ENCODE assay signal across 13 cellular contexts in the genomic region with DNA sequence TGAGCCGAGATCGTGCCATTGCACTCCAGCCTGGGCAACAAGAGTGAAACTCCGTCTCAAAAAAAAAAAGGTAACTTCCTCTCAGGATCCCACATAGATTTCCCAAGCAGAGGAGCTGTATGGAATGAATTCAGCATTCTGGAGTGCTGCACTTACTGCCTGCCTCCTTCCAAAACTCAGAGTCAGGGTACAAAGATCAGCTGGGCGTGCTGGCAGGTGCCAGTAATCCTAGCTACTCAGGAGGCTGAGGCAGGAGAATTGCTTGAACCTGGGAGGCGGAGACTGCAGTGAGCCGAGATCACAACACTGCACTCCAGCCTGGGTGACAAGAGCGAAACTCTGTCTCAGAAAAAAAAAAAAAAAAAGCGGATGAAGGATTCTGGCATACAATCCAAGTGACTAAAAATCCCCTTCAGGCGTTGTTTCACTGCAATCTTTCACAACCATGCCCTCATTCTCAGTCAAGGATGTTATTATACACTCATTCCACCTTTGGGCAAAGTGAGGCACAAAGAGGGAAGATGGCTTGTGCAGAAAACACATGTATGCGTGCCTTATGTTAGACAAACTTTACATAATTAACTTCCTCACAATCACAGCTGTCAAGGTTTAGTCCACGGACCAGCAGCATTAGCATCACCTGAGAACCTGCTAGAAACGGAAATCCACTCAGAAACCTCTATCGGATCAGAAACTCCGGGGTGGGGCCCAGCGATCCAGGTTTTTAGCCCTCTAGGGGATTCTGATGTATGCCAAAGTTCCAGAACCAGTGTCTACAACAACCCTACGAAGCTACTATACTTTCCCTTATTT. TPM values are rescaled to one million over a fixed set of nuclear protein-coding genes. Genes with fewer than 3 reads are reported as not detected.
DNase-seq lines count a peak whose midpoint lies in the region; ATAC-seq, FAIRE-seq and TF ChIP-seq lines count a peak whose summit lies in the region.
"Had no signal": no experiment of that assay in that cellular context is flagged by ENCODE, and none has a peak within 500 bp of the region (broad histone marks: within the 10 kb centered on the region; RNA-seq: fewer than 3 reads in every experiment).

No MANE protein-coding gene starts in this region.

- H3K4me1 Mint-ChIP-seq in activated T-cell treated with anti-CD3 and anti-CD28 coated beads, Interleukin-2, amount 50 U/mL, for 4 hours (ENCODE audit: low read depth) = peaks cover 32% of the 10 kb centered on the region
- H3K4me1 Mint-ChIP-seq in memory B cell = peaks cover 27% of the 10 kb centered on the region

- H3K9me3 Mint-ChIP-seq in activated T-cell treated with anti-CD3 and anti-CD28 coated beads, Interleukin-2, amount 50 U/mL, for 4 hours = no peaks in the 10 kb centered on the region
- no peaks in the 10 kb centered on the region for H3K9me3 Mint-ChIP-seq in memory B cell
- H3K9me3 Mint-ChIP-seq: activated CD4-positive, alpha-beta memory T cell treated with anti-CD3 and anti-CD28 coated beads, Interleukin-2, amount 10 ng/mL, durations not matched to agents 7 days and 5 days; activated naive CD8-positive, alpha-beta T cell treated with anti-CD3 and anti-CD28 coated beads, Interleukin-2, amount 10 ng/mL, durations not matched to agents 7 days and 5 days had no signal

- no peak for TF ChIP-seq EP300 in K562 (IDR thresholded peaks at IDR 0.05; ENCODE audit: low read length)

- H2AFZ ChIP-seq in K562 (ENCODE audit: low read depth, low read length) = peak overlapping the region; percentile 93; the same call in 1 of the 2 replicates

- ATAC-seq in activated T-cell treated with anti-CD3 and anti-CD28 coated beads, Interleukin-2, amount 50 U/mL, for 4 hours = no peak
- ATAC-seq in K562 = no peak
- peak; percentile 28 for ATAC-seq in memory B cell (ENCODE audit: low read depth)
- no peak for ATAC-seq in activated CD4-positive, CD25-positive, alpha-beta regulatory T cell treated with anti-CD3 and anti-CD28 coated beads, Interleukin-2, amount 50 U/mL, for 24 hours

- no peaks in the 10 kb centered on the region for H4K20me1 ChIP-seq in K562 (replicated peaks; ENCODE audit: control insufficient read depth, insufficient read depth, low read length)

- H3K4me2 ChIP-seq in K562 (ENCODE audit: insufficient read depth, low read length) = no peak overlapping the region

- H3K36me3 ChIP-seq in K562 (ENCODE audit: control insufficient read depth, insufficient read depth, low read length) = peaks cover 20% of the 10 kb centered on the region; the same call in 2 of the 3 replicates

- no peak for TF ChIP-seq RAD21 in K562 (CRISPR knock-in tag; conservative IDR thresholded peaks at IDR 0.05 in 1 of 2, IDR thresholded peaks at IDR 0.05 in 1 of 2)

- H3K36me3 Mint-ChIP-seq in activated T-cell treated with anti-CD3 and anti-CD28 coated beads, Interleukin-2, amount 50 U/mL, for 4 hours (ENCODE audit: insufficient read depth) = peaks cover 8% of the 10 kb centered on the region
- H3K36me3 Mint-ChIP-seq in memory B cell = peaks cover 8% of the 10 kb centered on the region

- DNase-seq in activated T-cell treated with anti-CD3 and anti-CD28 coated beads, Interleukin-2, amount 50 U/mL, for 4 hours = no peak
- DNase-seq in activated T-cell treated with anti-CD3 and anti-CD28 coated beads for 4 hours (no peak), K562 (ENCODE audit: extremely low read depth in 1 of 4, low spot score in 3 of 4) (no peak), memory B cell (ENCODE audit: low spot score in 2 of 2) (no peak), NCI-H1436 treated with DMSO at 0.1 percent for 48 hours (lab: John Stamatoyannopoulos, UW) (no peak), KG1 (lab: John Stamatoyannopoulos, UW) (no peak), T-helper 9 cell (no peak)
- DNase-seq: activated CD4-positive, alpha-beta memory T cell treated with anti-CD3 and anti-CD28 coated beads, Interleukin-2, amount 10 ng/mL, durations not matched to agents 7 days and 5 days; activated naive CD8-positive, alpha-beta T cell treated with anti-CD3 and anti-CD28 coated beads, Interleukin-2, amount 10 ng/mL, durations not matched to agents 7 days and 5 days; DMS153; NCI-H345 had no signal

- peak overlapping the region; percentile 98 for H3K27ac Mint-ChIP-seq in memory B cell

- POLR2A ChIA-PET in K562 (lab: Yijun Ruan, JAX) = interaction anchor here (0.6 kb wide), 1 partner anchor 53 kb away, joined by 3 read pairs; no protein-coding TSS in a partner anchor

- no peaks in the 10 kb centered on the region for H3K9me1 ChIP-seq in K562 (ENCODE audit: control insufficient read depth, insufficient read depth, low read length)

- peak overlapping the region; percentile 98 for H3K4me3 Mint-ChIP-seq in activated T-cell treated with anti-CD3 and anti-CD28 coated beads, Interleukin-2, amount 50 U/mL, for 4 hours
- H3K4me3 Mint-ChIP-seq in memory B cell = peak overlapping the region; percentile 99

- BruUV-seq in K562 (replicated peaks; lab: Mats Ljungman, UMichigan) = no TSS peak

- in situ Hi-C loops in K562 (cut with MboI) = no loop called here

- no peaks in the 10 kb centered on the region for H3K9me3 ChIP-seq in K562 (replicated peaks; ENCODE audit: control insufficient read depth, insufficient read depth, low read depth, low read length)
- H3K9me3 ChIP-seq: HAP-1 had no signal

- intact Hi-C loops in K562 (cut with micrococcal nuclease) = no loop called here

- H3K4me3 ChIP-seq in K562 = no peak overlapping the region

- no peak for TF ChIP-seq CTCF in K562 (IDR thresholded peaks at IDR 0.05 in 2 of 3, conservative IDR thresholded peaks at IDR 0.05 in 1 of 3; ENCODE audit: insufficient read depth in 2 of 3, low read depth in 1 of 3, low read length in 3 of 3)

- CTCF ChIA-PET in K562 (lab: Yijun Ruan, JAX; ENCODE audit: low intra/inter-chr PET ratio) = interaction anchor here (1.2 kb wide), 1 partner anchor 24 kb away, joined by 3 read pairs; no protein-coding TSS in a partner anchor

- 0 out of 4 replicates have a peak overlapping the region, but pooled peaks of 1 of the 2 experiments have one; percentile 26 for H3K9ac ChIP-seq in K562 (ENCODE audit: insufficient read depth in 1 of 2, low read depth in 2 of 2, low read length in 2 of 2)

- no peaks in the 10 kb centered on the region for H3K27me3 Mint-ChIP-seq in activated T-cell treated with anti-CD3 and anti-CD28 coated beads, Interleukin-2, amount 50 U/mL, for 4 hours (ENCODE audit: low read depth)
- H3K27me3 Mint-ChIP-seq in memory B cell = no peaks in the 10 kb centered on the region
- H3K27me3 Mint-ChIP-seq: activated CD4-positive, alpha-beta memory T cell treated with anti-CD3 and anti-CD28 coated beads, Interleukin-2, amount 10 ng/mL, durations not matched to agents 7 days and 5 days; activated naive CD8-positive, alpha-beta T cell treated with anti-CD3 and anti-CD28 coated beads, Interleukin-2, amount 10 ng/mL, durations not matched to agents 7 days and 5 days had no signal

- no peak for FAIRE-seq in K562 (lab: Jason Lieb, UNC)

- peaks cover 10 to 27% of the 10 kb centered on the region in 2 experiments; a peak in 4 of 5 replicates for H3K4me1 ChIP-seq in K562 (replicated peaks in 1 of 2; ENCODE audit: control insufficient read depth in 2 of 2, insufficient read depth in 2 of 2, low read length in 2 of 2)

- TF ChIP-seq POLR2A in K562 (conservative IDR thresholded peaks at IDR 0.05) = no peak

- H3K79me2 ChIP-seq in K562 (ENCODE audit: control insufficient read depth, insufficient read depth, low read length) = peaks cover 14% of the 10 kb centered on the region

- no peak overlapping the region for H3K27ac ChIP-seq in K562 (ENCODE audit: extremely low read depth, low read depth, low read length)

- no peaks in the 10 kb centered on the region for H3K27me3 ChIP-seq in K562 (ENCODE audit: control insufficient read depth in 2 of 2, insufficient read depth in 2 of 2, low read length in 2 of 2)

- whole genome bisulfite sequencing in K562 (ENCODE audit: insufficient coverage, low coverage, missing lambda C conversion rate) = 58% methylated on average over 9 of the region's 16 CpGs

RNA-seq across cellular contexts. Expression of a gene that starts 1.1 kb away (rescaled TPM):
- total RNA-seq in activated T-cell treated with anti-CD3 and anti-CD28 coated beads, Interleukin-2, amount 50 U/mL, for 4 hours = 10 to 100 TPM; 58.7 to 66.4 (median 65.2) TPM
- total RNA-seq in K562 (2011; cell fraction: chromatin; rRNA removed; ENCODE audit: low replicate concordance) = 24.1 and 61.4 TPM in 2 replicates
- 43.3 and 44.0 TPM in 2 replicates for total RNA-seq in K562 (2011; cell fraction: nucleolus; rRNA removed)
- total RNA-seq in K562 (2011; cell fraction: nucleoplasm; rRNA removed) = 30.8 and 31.2 TPM in 2 replicates
- total RNA-seq in K562 (2014; rRNA removed) = 40.9 and 42.2 TPM in 2 replicates
- 8.4 and 13.9 TPM in 2 replicates for total RNA-seq in K562 (2014; rRNA removed; fragmentation: Illumina TruSeq; extraction: Trizol)
- 29.1 and 33.7 TPM in 2 replicates for total RNA-seq in K562 (2015; rRNA removed; fragmentation: Illumina TruSeq; extraction: Trizol)
- total RNA-seq in K562 (2021) = 26.8 and 28.5 TPM in 2 replicates
- polyA plus RNA-seq in K562 (2011; rRNA removed) = 17.2 and 19.8 TPM in 2 replicates
- 19.6 and 24.7 TPM in 2 replicates for polyA plus RNA-seq in K562 (2011; cell fraction: cytosol; rRNA removed)
- polyA plus RNA-seq in K562 (2011; cell fraction: nucleus; rRNA removed) = 38.3 and 48.3 TPM in 2 replicates
- polyA plus RNA-seq in K562 (2012) = 25.1 and 27.1 TPM in 2 replicates
- polyA plus RNA-seq in K562 (2014; fragmentation: Illumina TruSeq; extraction: Trizol) = 33.6 and 34.3 TPM in 2 replicates
- polyA plus RNA-seq in K562 (2014; fragmentation: Nextera tagmentation; extraction: Ambion mirVana) = 10 to 100 TPM in 1 of 2 experiments, 1 to 10 TPM in 1; 2.8 to 10.5 TPM
- 40.8 and 41.4 TPM in 2 replicates for polyA plus RNA-seq in K562 (2014; rRNA removed)
- polyA minus RNA-seq in K562 (2011; rRNA and poly(A)+ RNA removed) = 7.3 and 8.8 TPM in 2 replicates
- polyA minus RNA-seq in K562 (2011; cell fraction: cytosol; rRNA and poly(A)+ RNA removed) = 8.7 and 12.7 TPM in 2 replicates
- polyA minus RNA-seq in K562 (2011; cell fraction: nucleus; rRNA and poly(A)+ RNA removed) = 7.2 and 10.0 TPM in 2 replicates

RNA-seq across cellular contexts. Expression of a gene that starts 9.6 kb away (rescaled TPM):
- 10 to 100 TPM; 23.5 to 39.5 (median 24.9) TPM for total RNA-seq in activated T-cell treated with anti-CD3 and anti-CD28 coated beads, Interleukin-2, amount 50 U/mL, for 4 hours
- 14.2 and 41.4 TPM in 2 replicates for total RNA-seq in K562 (2011; cell fraction: chromatin; rRNA removed; ENCODE audit: low replicate concordance)
- total RNA-seq in K562 (2011; cell fraction: nucleolus; rRNA removed) = 152 and 183 TPM in 2 replicates
- 99.6 and 131 TPM in 2 replicates for total RNA-seq in K562 (2011; cell fraction: nucleoplasm; rRNA removed)
- 373 and 487 TPM in 2 replicates for total RNA-seq in K562 (2014; rRNA removed)
- total RNA-seq in K562 (2014; rRNA removed; fragmentation: Illumina TruSeq; extraction: Trizol) = 94.3 and 160 TPM in 2 replicates
- total RNA-seq in K562 (2015; rRNA removed; fragmentation: Illumina TruSeq; extraction: Trizol) = 455 and 466 TPM in 2 replicates
- total RNA-seq in K562 (2021) = 330 and 373 TPM in 2 replicates
- polyA plus RNA-seq in K562 (2011; rRNA removed) = 800 and 995 TPM in 2 replicates
- polyA plus RNA-seq in K562 (2011; cell fraction: cytosol; rRNA removed) = 1,618 and 2,500 TPM in 2 replicates
- 492 and 635 TPM in 2 replicates for polyA plus RNA-seq in K562 (2011; cell fraction: nucleus; rRNA removed)
- 1,292 and 1,616 TPM in 2 replicates for polyA plus RNA-seq in K562 (2012)
- 189 and 298 TPM in 2 replicates for polyA plus RNA-seq in K562 (2014; fragmentation: Illumina TruSeq; extraction: Trizol)
- polyA plus RNA-seq in K562 (2014; fragmentation: Nextera tagmentation; extraction: Ambion mirVana) = 100 to 1,000 TPM; 240 to 301 TPM
- polyA plus RNA-seq in K562 (2014; rRNA removed) = 474 and 680 TPM in 2 replicates
- polyA minus RNA-seq in K562 (2011; rRNA and poly(A)+ RNA removed) = 187 and 354 TPM in 2 replicates
- polyA minus RNA-seq in K562 (2011; cell fraction: cytosol; rRNA and poly(A)+ RNA removed) = 194 and 200 TPM in 2 replicates
- polyA minus RNA-seq in K562 (2011; cell fraction: nucleus; rRNA and poly(A)+ RNA removed) = 64.1 and 86.9 TPM in 2 replicates

RNA-seq across cellular contexts. Expression of a gene that starts 11.8 kb away (rescaled TPM):
- 10 to 100 TPM; 14.9 to 19.0 (median 17.2) TPM for total RNA-seq in activated T-cell treated with anti-CD3 and anti-CD28 coated beads, Interleukin-2, amount 50 U/mL, for 4 hours
- 9.1 and 30.1 TPM in 2 replicates for total RNA-seq in K562 (2011; cell fraction: chromatin; rRNA removed; ENCODE audit: low replicate concordance)
- 16.3 and 16.6 TPM in 2 replicates for total RNA-seq in K562 (2011; cell fraction: nucleolus; rRNA removed)
- total RNA-seq in K562 (2011; cell fraction: nucleoplasm; rRNA removed) = 9.3 and 13.8 TPM in 2 replicates
- total RNA-seq in K562 (2014; rRNA removed) = 9.4 and 11.9 TPM in 2 replicates
- total RNA-seq in K562 (2014; rRNA removed; fragmentation: Illumina TruSeq; extraction: Trizol) = 2.9 and 3.3 TPM in 2 replicates
- total RNA-seq in K562 (2015; rRNA removed; fragmentation: Illumina TruSeq; extraction: Trizol) = 4.0 and 4.6 TPM in 2 replicates
- total RNA-seq in K562 (2021) = 9.9 and 11.0 TPM in 2 replicates
- polyA plus RNA-seq in K562 (2011; rRNA removed) = 6.7 and 9.9 TPM in 2 replicates
- polyA plus RNA-seq in K562 (2011; cell fraction: cytosol; rRNA removed) = 6.9 and 10.9 TPM in 2 replicates
- 18.4 and 22.5 TPM in 2 replicates for polyA plus RNA-seq in K562 (2011; cell fraction: nucleus; rRNA removed)
- 6.7 and 16.8 TPM in 2 replicates for polyA plus RNA-seq in K562 (2012)
- polyA plus RNA-seq in K562 (2014; fragmentation: Illumina TruSeq; extraction: Trizol) = 5.5 and 6.6 TPM in 2 replicates
- under 1 TPM; 0.24 TPM for polyA plus RNA-seq in K562 (2014; fragmentation: Nextera tagmentation; extraction: Ambion mirVana)
- polyA plus RNA-seq in K562 (2014; rRNA removed) = 13.2 and 13.8 TPM in 2 replicates
- 7.9 and 10.8 TPM in 2 replicates for polyA minus RNA-seq in K562 (2011; rRNA and poly(A)+ RNA removed)
- 3.1 and 3.9 TPM in 2 replicates for polyA minus RNA-seq in K562 (2011; cell fraction: cytosol; rRNA and poly(A)+ RNA removed)
- polyA minus RNA-seq in K562 (2011; cell fraction: nucleus; rRNA and poly(A)+ RNA removed) = 5.8 and 8.2 TPM in 2 replicates

RNA-seq across cellular contexts. Expression of a gene that starts 26.5 kb away (rescaled TPM):
- 10 to 100 TPM; 39.0 to 50.2 (median 43.7) TPM for total RNA-seq in activated T-cell treated with anti-CD3 and anti-CD28 coated beads, Interleukin-2, amount 50 U/mL, for 4 hours
- total RNA-seq in K562 (2011; cell fraction: chromatin; rRNA removed; ENCODE audit: low replicate concordance) = 8.1 and 23.1 TPM in 2 replicates
- 20.8 and 21.3 TPM in 2 replicates for total RNA-seq in K562 (2011; cell fraction: nucleolus; rRNA removed)
- total RNA-seq in K562 (2011; cell fraction: nucleoplasm; rRNA removed) = 19.4 and 21.3 TPM in 2 replicates
- total RNA-seq in K562 (2014; rRNA removed) = 38.8 and 55.8 TPM in 2 replicates
- 27.6 and 29.0 TPM in 2 replicates for total RNA-seq in K562 (2014; rRNA removed; fragmentation: Illumina TruSeq; extraction: Trizol)
- 30.9 and 32.5 TPM in 2 replicates for total RNA-seq in K562 (2015; rRNA removed; fragmentation: Illumina TruSeq; extraction: Trizol)
- total RNA-seq in K562 (2021) = 47.5 and 50.0 TPM in 2 replicates
- 42.8 and 51.4 TPM in 2 replicates for polyA plus RNA-seq in K562 (2011; rRNA removed)
- polyA plus RNA-seq in K562 (2011; cell fraction: cytosol; rRNA removed) = 73.7 and 106 TPM in 2 replicates
- polyA plus RNA-seq in K562 (2011; cell fraction: nucleus; rRNA removed) = 34.8 and 35.2 TPM in 2 replicates
- 25.7 and 42.5 TPM in 2 replicates for polyA plus RNA-seq in K562 (2012)
- 54.2 and 62.3 TPM in 2 replicates for polyA plus RNA-seq in K562 (2014; fragmentation: Illumina TruSeq; extraction: Trizol)
- 10 to 100 TPM in 1 of 2 experiments, 1 to 10 TPM in 1; 7.9 to 11.8 TPM for polyA plus RNA-seq in K562 (2014; fragmentation: Nextera tagmentation; extraction: Ambion mirVana)
- 45.7 and 47.8 TPM in 2 replicates for polyA plus RNA-seq in K562 (2014; rRNA removed)
- polyA minus RNA-seq in K562 (2011; rRNA and poly(A)+ RNA removed) = 21.5 and 27.1 TPM in 2 replicates
- polyA minus RNA-seq in K562 (2011; cell fraction: cytosol; rRNA and poly(A)+ RNA removed) = 30.1 and 30.4 TPM in 2 replicates
- polyA minus RNA-seq in K562 (2011; cell fraction: nucleus; rRNA and poly(A)+ RNA removed) = 8.6 and 12.3 TPM in 2 replicates

RNA-seq across cellular contexts. Expression of a gene that starts 45.5 kb away (rescaled TPM):
- 10 to 100 TPM; 51.1 to 54.3 (median 52.5) TPM for total RNA-seq in activated T-cell treated with anti-CD3 and anti-CD28 coated beads, Interleukin-2, amount 50 U/mL, for 4 hours
- 27.4 and 84.8 TPM in 2 replicates for total RNA-seq in K562 (2011; cell fraction: chromatin; rRNA removed; ENCODE audit: low replicate concordance)
- 40.0 and 41.0 TPM in 2 replicates for total RNA-seq in K562 (2011; cell fraction: nucleolus; rRNA removed)
- total RNA-seq in K562 (2011; cell fraction: nucleoplasm; rRNA removed) = 21.5 and 25.7 TPM in 2 replicates
- total RNA-seq in K562 (2014; rRNA removed) = 18.6 and 21.2 TPM in 2 replicates
- 7.4 and 9.7 TPM in 2 replicates for total RNA-seq in K562 (2014; rRNA removed; fragmentation: Illumina TruSeq; extraction: Trizol)
- 9.3 and 9.4 TPM in 2 replicates for total RNA-seq in K562 (2015; rRNA removed; fragmentation: Illumina TruSeq; extraction: Trizol)
- 29.9 and 36.2 TPM in 2 replicates for total RNA-seq in K562 (2021)
- polyA plus RNA-seq in K562 (2011; rRNA removed) = 11.5 and 14.9 TPM in 2 replicates
- 10.1 and 21.2 TPM in 2 replicates for polyA plus RNA-seq in K562 (2011; cell fraction: cytosol; rRNA removed)
- polyA plus RNA-seq in K562 (2011; cell fraction: nucleus; rRNA removed) = 23.7 and 33.6 TPM in 2 replicates
- 34.0 and 58.5 TPM in 2 replicates for polyA plus RNA-seq in K562 (2012)
- polyA plus RNA-seq in K562 (2014; fragmentation: Illumina TruSeq; extraction: Trizol) = 32.1 and 36.0 TPM in 2 replicates
- under 1 TPM; 0.10 to 0.17 TPM for polyA plus RNA-seq in K562 (2014; fragmentation: Nextera tagmentation; extraction: Ambion mirVana)
- 8.7 and 10.4 TPM in 2 replicates for polyA plus RNA-seq in K562 (2014; rRNA removed)
- 16.7 and 17.5 TPM in 2 replicates for polyA minus RNA-seq in K562 (2011; rRNA and poly(A)+ RNA removed)
- polyA minus RNA-seq in K562 (2011; cell fraction: cytosol; rRNA and poly(A)+ RNA removed) = 12.7 and 19.9 TPM in 2 replicates
- 13.7 and 15.5 TPM in 2 replicates for polyA minus RNA-seq in K562 (2011; cell fraction: nucleus; rRNA and poly(A)+ RNA removed)
